Comparison of ENCODE assay signal across 1 cellular context in the genomic region with DNA sequence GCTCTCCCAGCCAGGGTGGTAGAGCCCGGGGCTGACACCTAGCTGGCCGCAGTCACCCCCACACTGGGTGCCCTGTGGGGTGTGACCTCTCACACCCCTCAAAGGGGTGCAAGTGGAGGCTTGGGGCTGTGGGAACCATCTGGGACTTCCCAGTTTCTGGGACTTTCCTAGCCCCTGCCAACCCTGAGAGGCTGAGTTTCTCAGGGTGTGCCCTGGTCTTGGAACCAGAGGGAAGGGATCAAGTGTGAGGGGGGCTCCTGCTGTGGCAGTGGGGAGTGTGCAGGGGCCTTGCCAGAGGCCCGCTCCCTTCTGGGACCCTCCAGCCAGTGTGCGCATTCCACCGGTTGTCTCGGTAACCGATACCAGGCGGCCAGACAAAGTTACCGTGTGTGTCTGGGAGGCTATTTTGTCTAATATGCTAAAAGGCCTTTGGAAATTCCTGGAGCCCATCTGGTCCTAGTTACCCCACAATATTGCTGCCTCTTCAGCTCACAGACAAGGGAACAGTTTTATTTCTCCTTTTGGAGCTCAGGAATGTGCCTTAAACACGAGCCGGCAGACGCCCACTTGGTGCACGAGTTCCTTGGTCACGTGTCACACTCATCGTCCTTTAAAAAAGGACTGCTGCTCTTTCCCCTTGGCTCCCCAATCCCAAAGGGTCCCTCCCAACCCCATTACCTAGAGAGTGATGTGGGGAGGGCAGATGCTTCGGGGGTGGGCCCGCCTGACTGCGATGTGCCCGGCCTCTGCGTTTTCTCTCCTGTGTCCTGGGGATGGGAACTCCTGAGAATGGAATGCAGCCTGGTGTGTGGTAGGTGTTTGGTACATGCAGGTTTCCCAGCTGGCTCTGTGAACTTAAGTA.
TF ChIP-seq lines count a peak whose summit lies in the region.

No MANE protein-coding gene starts in this region.

TF ChIP-seq in HepG2, 621 proteins besides CTCF, POLR2A, EP300 and RAD21:
- TF ChIP-seq ELF1 (CRISPR knock-in tag; IDR thresholded peaks at IDR 0.05) (no peak), RAD51 (IDR thresholded peaks at IDR 0.05; ENCODE audit: borderline replicate concordance) (peak; percentile 17; the same call in 1 of the 2 replicates)
